Comparison of ENCODE assay signal across 16 cellular contexts in genomic region chr5:9892696-9893095, GRCh38.
A peak's percentile ranks its signal among the peaks of the same experiment; 100 is the strongest.
DNase-seq lines count a peak whose midpoint lies in the region; TF ChIP-seq lines count a peak whose summit lies in the region.
"Had no signal": no experiment of that assay in that cellular context is flagged by ENCODE, and none has a peak within 500 bp of the region (broad histone marks: within the 10 kb centered on the region; RNA-seq: fewer than 3 reads in every experiment).

No MANE protein-coding gene starts in this region.

- H3K27me3 ChIP-seq in brain microvascular endothelial cell (replicated peaks) (no peaks in the 10 kb centered on the region), sigmoid colon (no peaks in the 10 kb centered on the region), tibial artery (no peaks in the 10 kb centered on the region)
- H3K27me3 ChIP-seq: BLaER1 had no signal

- no peak for TF ChIP-seq EP300 in sigmoid colon (IDR thresholded peaks at IDR 0.05)

- no peak for TF ChIP-seq CTCF in brain microvascular endothelial cell (IDR thresholded peaks at IDR 0.05; ENCODE audit: low read depth, low read length, missing control alignments)
- no peak for TF ChIP-seq CTCF in sigmoid colon (IDR thresholded peaks at IDR 0.05)
- no peak for TF ChIP-seq CTCF in tibial artery (IDR thresholded peaks at IDR 0.05)

- 86 to 97% methylated on average over 3 of the region's 3 CpGs for WGBS in sigmoid colon, 2 donors

- H3K9me3 ChIP-seq in sigmoid colon (no peaks in the 10 kb centered on the region), tibial artery (peaks cover 0 to 4% (median 0%) of the 10 kb centered on the region in 3 donors)
- H3K9me3 ChIP-seq: HAP-1 had no signal

- H3K36me3 ChIP-seq in brain microvascular endothelial cell (replicated peaks) (no peaks in the 10 kb centered on the region), sigmoid colon (no peaks in the 10 kb centered on the region), tibial artery (no peaks in the 10 kb centered on the region)
- H3K36me3 ChIP-seq: BLaER1, HAP-1 had no signal

- in situ Hi-C loops in brain microvascular endothelial cell (cut with HindIII; ENCODE audit: low pct_ligation_motif_present, low sequenced_read_pairs) = no loop called here

- H3K27ac ChIP-seq in brain microvascular endothelial cell (no peak overlapping the region), sigmoid colon (no peak overlapping the region), tibial artery (no peak overlapping the region)
- H3K27ac ChIP-seq: 22Rv1, BLaER1, GM23248 had no signal

- TF ChIP-seq POLR2A in sigmoid colon (IDR thresholded peaks at IDR 0.05) = no peak

- H3K4me3 ChIP-seq in brain microvascular endothelial cell (ENCODE audit: low read depth, low read length) (no peak overlapping the region), sigmoid colon (no peak overlapping the region), tibial artery (no peak overlapping the region)
- H3K4me3 ChIP-seq: BLaER1, GM23248, HAP-1 had no signal

- no peaks in the 10 kb centered on the region for H3K4me1 ChIP-seq in sigmoid colon
- H3K4me1 ChIP-seq in tibial artery = peaks cover 0 to 5% (median 0%) of the 10 kb centered on the region in 4 donors
- H3K4me1 ChIP-seq: BLaER1, HAP-1 had no signal

- DNase-seq in A172 (ENCODE audit: low spot score) (peak; percentile 52), M059J (ENCODE audit: low read depth) (peak; percentile 68), brain microvascular endothelial cell (peak; percentile 19), myocyte (ENCODE audit: low read depth) (peak; percentile 74), sigmoid colon (no peak), NCI-H1092 treated with DMSO at 0.1 percent for 48 hours (lab: John Stamatoyannopoulos, UW) (no peak), tibial artery (no peak), DMS114 treated with DMSO at 0.1 percent for 48 hours (lab: John Stamatoyannopoulos, UW; ENCODE audit: unreplicated experiment) (no peak)
- DNase-seq: CD4-positive, alpha-beta memory T cell; COR-L47; DMS 273 treated with DMSO at 0.1 percent for 48 hours; GDM1; GM23248 had no signal

- intact Hi-C loops in sigmoid colon (cut with DNase I) (no loop called here), tibial artery (cut with DNase I; ENCODE audit: low total_unique reads) (no loop called here)

Comparison
In these comparisons a context has a peak if more than half of its experiments do, and no peak if none do; other contexts are left out.
1. DNase-seq: peak in A172 (single experiment), M059J (single experiment), brain microvascular endothelial cell (single experiment) and myocyte (single experiment); none in sigmoid colon (single experiment), NCI-H1092 treated with DMSO at 0.1 percent for 48 hours (single experiment), tibial artery (0 of 2) and DMS114 treated with DMSO at 0.1 percent for 48 hours (single experiment).